3 cellular contexts compared by ENCODE assay signal in genomic region chr14:62156052-62156451, GRCh38.
"Had no signal": no experiment of that assay in that cellular context is flagged by ENCODE, and none has a peak within 500 bp of the region (broad histone marks: within the 10 kb centered on the region; RNA-seq: fewer than 3 reads in every experiment).

No MANE protein-coding gene starts in this region.

- DNase-seq: GDM1, GF-D8 had no signal

- ATAC-seq: GM12878 had no signal

- H3K4me3 ChIP-seq: GM12878 had no signal
